In genomic region chr20:23037017-23037481, GRCh38 we compare ENCODE assay signal across 26 cellular contexts. TPM values are rescaled to one million over a fixed set of nuclear protein-coding genes. Genes with fewer than 3 reads are reported as not detected.
"Had no signal": no experiment of that assay in that cellular context is flagged by ENCODE, and none has a peak within 500 bp of the region (broad histone marks: within the 10 kb centered on the region; RNA-seq: fewer than 3 reads in every experiment).

No MANE protein-coding gene starts in this region.

- DNase-seq: activated CD4-positive, alpha-beta T cell treated with anti-CD3 and anti-CD28 coated beads, Interleukin-2, amount 50 U/mL, for 1 hour; activated CD8-positive, alpha-beta memory T cell treated with anti-CD3 and anti-CD28 coated beads for 24 hours; activated gamma-delta T cell; cortex of kidney; hypothalamus; kidney; left lung; midbrain; retina; stimulated activated CD4-positive, alpha-beta T cell treated with anti-CD3 and anti-CD28 coated beads, Interleukin-12 subunit alpha, Interleukin-12 subunit beta, amount 100 ng/mL, for 4 hours; stimulated activated CD4-positive, alpha-beta T cell treated with anti-CD3 and anti-CD28 coated beads, Interleukin-2, amount 100 ng/mL, for 24 hours; stimulated activated naive CD4-positive, alpha-beta T cell treated with Interleukin-2 at 50 U/mL for 16 hours; tibial artery had no signal

- H3K36me3 ChIP-seq: ascending aorta, breast epithelium, left lung, tibial artery had no signal

- H3K36me3 Mint-ChIP-seq: activated naive CD4-positive, alpha-beta T cell treated with anti-CD3 and anti-CD28 coated beads, Interleukin-2, amount 50 U/mL, for 24 hours had no signal

- FAIRE-seq: endometrium, frontal cortex, kidney had no signal

- H3K27me3 ChIP-seq: ascending aorta had no signal

- H3K4me3 ChIP-seq: ascending aorta, breast epithelium, left lung, tibial artery had no signal

- H3K4me1 ChIP-seq: ascending aorta, breast epithelium had no signal

- H3K27ac ChIP-seq: ascending aorta, breast epithelium, left lung, tibial artery had no signal

- H3K4me1 Mint-ChIP-seq: activated naive CD4-positive, alpha-beta T cell treated with anti-CD3 and anti-CD28 coated beads, Interleukin-2, amount 50 U/mL, for 24 hours had no signal

- H3K9me3 ChIP-seq: ascending aorta, breast epithelium, left lung, tibial artery had no signal

- H3K27ac Mint-ChIP-seq: activated naive CD4-positive, alpha-beta T cell treated with anti-CD3 and anti-CD28 coated beads, Interleukin-2, amount 50 U/mL, for 24 hours had no signal

- H3K9me3 Mint-ChIP-seq: activated naive CD4-positive, alpha-beta T cell treated with anti-CD3 and anti-CD28 coated beads, Interleukin-2, amount 50 U/mL, for 24 hours; nephron had no signal

- H3K4me3 Mint-ChIP-seq: activated naive CD4-positive, alpha-beta T cell treated with anti-CD3 and anti-CD28 coated beads, Interleukin-2, amount 50 U/mL, for 24 hours had no signal

- ATAC-seq: activated CD4-positive, CD25-positive, alpha-beta regulatory T cell treated with anti-CD3 and anti-CD28 coated beads, Interleukin-2, amount 50 U/mL, for 24 hours; left lung had no signal

RNA-seq across cellular contexts. Expression of gene SSTR4, which starts 1.9 kb away (rescaled TPM):
- total RNA-seq: ascending aorta, breast epithelium, kidney, left lung, lung microvascular endothelial cell, omental fat pad, posterior vena cava, subcutaneous adipose tissue, urinary bladder had no signal
- polyA plus RNA-seq: esophagus had no signal
